In genomic region chr7:101390901-101391301, GRCh38 we compare ENCODE assay signal across 1 cellular context.
TF ChIP-seq lines count a peak whose summit lies in the region.

No MANE protein-coding gene starts in this region.

TF ChIP-seq in GM12878, 131 proteins besides CTCF, POLR2A, EP300 and RAD21 (continued from another document and continues in another):
- TF ChIP-seq ZNF274 (IDR thresholded peaks at IDR 0.05; ENCODE audit: insufficient read depth, insufficient read length) (no peak), RFX5 (IDR thresholded peaks at IDR 0.05; ENCODE audit: low read depth, low read length) (no peak), CREB1 (IDR thresholded peaks at IDR 0.05; ENCODE audit: low read depth) (no peak), NRF1 (conservative IDR thresholded peaks at IDR 0.05; ENCODE audit: low read depth, low read length) (no peak), DPF2 (IDR thresholded peaks at IDR 0.05) (peak; percentile 18; the same call in 1 of the 2 replicates), ASH2L (IDR thresholded peaks at IDR 0.05; ENCODE audit: borderline replicate concordance, low read depth) (no peak), IKZF1 (conservative IDR thresholded peaks at IDR 0.05) (peak; percentile 60; the same call in 1 of the 2 replicates), ATF2 (IDR thresholded peaks at IDR 0.05; ENCODE audit: low read length) (0 out of 2 replicates have a peak, but pooled peaks have one; percentile 38), YY1 (IDR thresholded peaks at IDR 0.05; ENCODE audit: low read depth, low read length) (0 out of 2 replicates have a peak, but pooled peaks have one; percentile 20), MAX (IDR thresholded peaks at IDR 0.05; ENCODE audit: low read depth, low read length) (no peak), ATF7 (IDR thresholded peaks at IDR 0.05; ENCODE audit: low read depth) (0 out of 2 replicates have a peak, but pooled peaks have one; percentile 15), YBX1 (IDR thresholded peaks at IDR 0.05) (no peak), KAT2A (conservative IDR thresholded peaks at IDR 0.05; ENCODE audit: control insufficient read depth, low read depth, low read length) (no peak), NFIC (IDR thresholded peaks at IDR 0.05; ENCODE audit: low read depth, low read length) (0 out of 2 replicates have a peak, but pooled peaks have one; percentile 46), IKZF2 (IDR thresholded peaks at IDR 0.05) (peak; percentile 60 to 65; a peak in 3 of 4 replicates), NR2C2 (IDR thresholded peaks at IDR 0.05; ENCODE audit: borderline replicate concordance, control insufficient read depth, insufficient read length, low read depth) (no peak), SMARCA5 (IDR thresholded peaks at IDR 0.05) (no peak), ZNF687 (IDR thresholded peaks at IDR 0.05) (no peak), SMC3 (IDR thresholded peaks at IDR 0.05; ENCODE audit: borderline replicate concordance, low read length) (peak; percentile 12; the same call in 1 of the 2 replicates), ZNF592 (IDR thresholded peaks at IDR 0.05) (no peak), CREM (IDR thresholded peaks at IDR 0.05; ENCODE audit: low read depth) (peak; percentile 51), ZBTB40 (IDR thresholded peaks at IDR 0.05; ENCODE audit: borderline replicate concordance) (no peak), REST (IDR thresholded peaks at IDR 0.05; ENCODE audit: low read depth, low read length) (no peak), RELB (IDR thresholded peaks at IDR 0.05; ENCODE audit: low read depth) (no peak), GATAD2B (conservative IDR thresholded peaks at IDR 0.05; ENCODE audit: low read depth) (0 out of 2 replicates have a peak, but pooled peaks have one; percentile 48), TAF1 (IDR thresholded peaks at IDR 0.05; ENCODE audit: borderline replicate concordance, low read depth, low read length) (no peak), IRF5 (IDR thresholded peaks at IDR 0.05; ENCODE audit: borderline replicate concordance) (no peak), CHD1 (IDR thresholded peaks at IDR 0.05; ENCODE audit: low read depth, low read length) (no peak), E2F4 (IDR thresholded peaks at IDR 0.05; ENCODE audit: low read depth, low read length) (no peak), ZBED1 (IDR thresholded peaks at IDR 0.05; ENCODE audit: borderline replicate concordance) (no peak), IRF4 (IDR thresholded peaks at IDR 0.05; ENCODE audit: low read depth, low read length) (no peak), FOXM1 (IDR thresholded peaks at IDR 0.05; ENCODE audit: low read depth, low read length) (peak; percentile 28; the same call in 1 of the 2 replicates), MTA3 (IDR thresholded peaks at IDR 0.05; ENCODE audit: borderline replicate concordance, low read length) (no peak), SPI1 (IDR thresholded peaks at IDR 0.05; ENCODE audit: borderline replicate concordance, insufficient read depth, low read depth, low read length) (no peak), PML (IDR thresholded peaks at IDR 0.05; ENCODE audit: low read length) (no peak), SP1 (IDR thresholded peaks at IDR 0.05; ENCODE audit: low read depth, low read length) (peak; percentile 68)
